ENCODE assay signal across 8 cellular contexts in the genomic region with DNA sequence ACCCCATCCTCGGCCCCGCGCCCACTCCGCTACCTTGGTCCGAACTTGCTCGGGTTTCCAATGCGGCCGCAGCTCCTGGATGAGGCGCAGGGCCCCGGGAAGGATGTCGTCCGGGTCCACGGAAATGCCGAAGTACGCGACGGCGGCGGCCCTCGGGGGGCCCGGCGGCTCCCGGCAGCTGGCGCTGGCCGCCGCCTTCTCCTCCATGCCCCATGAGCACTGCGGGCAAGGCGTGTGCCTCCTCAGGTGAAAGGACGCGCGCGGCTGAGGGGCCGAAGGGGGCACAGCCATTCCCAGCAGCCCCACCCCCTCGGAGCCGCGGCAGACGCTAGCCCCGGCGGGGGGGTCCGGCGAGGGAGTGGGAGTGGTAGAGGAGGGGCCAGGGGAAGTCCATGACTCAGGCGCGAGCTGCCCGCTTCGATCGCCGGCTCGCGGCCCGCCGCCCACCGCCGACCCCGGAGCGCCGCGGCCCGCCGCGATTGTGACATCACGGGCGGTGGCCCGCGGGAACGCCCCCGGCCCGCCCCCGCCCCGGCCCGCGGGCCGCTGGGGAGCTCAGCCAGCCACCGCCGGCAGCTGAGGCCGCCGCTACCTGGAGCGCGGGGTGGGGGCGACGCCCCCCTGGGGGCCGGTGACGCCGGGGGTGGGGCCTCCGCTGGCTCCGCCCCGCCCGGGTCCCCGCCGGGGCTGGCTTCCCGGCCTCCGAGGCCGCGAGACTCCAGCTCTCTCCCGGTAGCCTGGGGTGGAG. TPM values are rescaled to one million over a fixed set of nuclear protein-coding genes. Genes with fewer than 3 reads are reported as not detected.
A peak's percentile ranks its signal among the peaks of the same experiment; 100 is the strongest.
DNase-seq lines count a peak whose midpoint lies in the region; ATAC-seq and TF ChIP-seq lines count a peak whose summit lies in the region.

A gene with protein sequence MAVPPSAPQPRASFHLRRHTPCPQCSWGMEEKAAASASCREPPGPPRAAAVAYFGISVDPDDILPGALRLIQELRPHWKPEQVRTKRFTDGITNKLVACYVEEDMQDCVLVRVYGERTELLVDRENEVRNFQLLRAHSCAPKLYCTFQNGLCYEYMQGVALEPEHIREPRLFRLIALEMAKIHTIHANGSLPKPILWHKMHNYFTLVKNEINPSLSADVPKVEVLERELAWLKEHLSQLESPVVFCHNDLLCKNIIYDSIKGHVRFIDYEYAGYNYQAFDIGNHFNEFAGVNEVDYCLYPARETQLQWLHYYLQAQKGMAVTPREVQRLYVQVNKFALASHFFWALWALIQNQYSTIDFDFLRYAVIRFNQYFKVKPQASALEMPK (minus strand): TSS at position 483 of the 748 bp plus-strand sequence. CDS start 192 bp downstream, at position 291.

- TF ChIP-seq CTCF in dorsolateral prefrontal cortex (IDR thresholded peaks at IDR 0.05 in 54 of 56, conservative IDR thresholded peaks at IDR 0.05 in 2 of 56; ENCODE audit: low read depth in 1 of 56, partially characterized antibody in 56 of 56) (no peak), lower lobe of right lung (IDR thresholded peaks at IDR 0.05) (no peak)

- no peaks in the 10 kb centered on the region for H3K9me3 ChIP-seq in lower lobe of right lung

- H3K4me1 ChIP-seq in lower lobe of right lung: peaks cover 15% of the 10 kb centered on the region

- ATAC-seq in lower lobe of right lung (peak; percentile 70 to 75), HG02763 (IDR thresholded peaks at IDR 0.05; ENCODE audit: unreplicated experiment) (no peak)

- H3K27ac ChIP-seq in dorsolateral prefrontal cortex (peak within 1 kb of the TSS in 47 of 59 donors; percentile 3 to 89 (median 61)), lower lobe of right lung (peak within 1 kb of the TSS; percentile 64)

- no peaks in the 10 kb centered on the region for H3K27me3 ChIP-seq in dorsolateral prefrontal cortex
- H3K27me3 ChIP-seq in lower lobe of right lung (ENCODE audit: low read depth): peaks cover 7% of the 10 kb centered on the region

- DNase-seq in DMS153 treated with DMSO at 0.1 percent for 48 hours (lab: John Stamatoyannopoulos, UW; ENCODE audit: unreplicated experiment) (peak; percentile 64), NCI-H146 (lab: John Stamatoyannopoulos, UW) (peak; percentile 82), dorsolateral prefrontal cortex (peak in 3 of 10 donors; percentile 57 to 71 (median 64)), lower lobe of right lung (peak; percentile 61), HUDEP-2 (lab: John Stamatoyannopoulos, UW; ENCODE audit: unreplicated experiment in 76 of 76) (no peak)
- DNase-seq in activated CD4-positive, alpha-beta T cell treated with anti-CD3 and anti-CD28 coated beads, Interleukin-2, amount 50 U/mL, for 1 hour: peak; percentile 49
- DNase-seq in stimulated activated CD8-positive, alpha-beta memory T cell treated with anti-CD3 and anti-CD28 coated beads, Interleukin-12 subunit alpha, Interleukin-12 subunit beta, amount 100 ng/mL, for 1 hour (ENCODE audit: low read depth): peak; percentile 9

- intact Hi-C loops in dorsolateral prefrontal cortex (cut with DNase I) (no loop called here), lower lobe of right lung (cut with DNase I) (no loop called here)

- H3K4me3 ChIP-seq in dorsolateral prefrontal cortex (peak within 1 kb of the TSS; percentile 48 to 84 (median 73)), lower lobe of right lung (peak within 1 kb of the TSS; percentile 76)

- no peaks in the 10 kb centered on the region for H3K36me3 ChIP-seq in lower lobe of right lung

RNA-seq across cellular contexts. Expression of the gene that starts here (rescaled TPM):
- 10 to 100 TPM in 30 of 120 experiments, 1 to 10 TPM in 90; 3.3 to 17.5 (median 8.5) TPM for total RNA-seq in dorsolateral prefrontal cortex
- total RNA-seq in lower lobe of right lung: 4.5 TPM

Comparison
In these comparisons a context has a peak if more than half of its experiments do, and no peak if none do; other contexts are left out.
1. DNase-seq: peak in DMS153 treated with DMSO at 0.1 percent for 48 hours (single experiment), NCI-H146 (single experiment), activated CD4-positive, alpha-beta T cell treated with anti-CD3 and anti-CD28 coated beads, Interleukin-2, amount 50 U/mL, for 1 hour (single experiment), lower lobe of right lung (single experiment) and stimulated activated CD8-positive, alpha-beta memory T cell treated with anti-CD3 and anti-CD28 coated beads, Interleukin-12 subunit alpha, Interleukin-12 subunit beta, amount 100 ng/mL, for 1 hour (single experiment); none in HUDEP-2 (0 of 76).